ENCODE assay signal across 1 cellular context in genomic region chr10:73625884-73626753, GRCh38.
A peak's percentile ranks its signal among the peaks of the same experiment; 100 is the strongest.
TF ChIP-seq lines count a peak whose summit lies in the region.

No MANE protein-coding gene starts in this region.

TF ChIP-seq in HepG2, 621 proteins besides CTCF, POLR2A, EP300 and RAD21 (continued from another document and continues in another):
- TF ChIP-seq ZNF407 (CRISPR knock-in tag; IDR thresholded peaks at IDR 0.05; ENCODE audit: not compliant biosample characterization) (no peak), SNAPC5 (CRISPR knock-in tag; IDR thresholded peaks at IDR 0.05; ENCODE audit: borderline replicate concordance) (peak; percentile 39; the same call in 1 of the 2 replicates), DRAP1 (CRISPR knock-in tag; IDR thresholded peaks at IDR 0.05) (peak; percentile 86), REST (IDR thresholded peaks at IDR 0.05; ENCODE audit: borderline replicate concordance in 1 of 2, low read depth in 1 of 2, low read length in 2 of 2) (peak in 1 of 2 experiments; percentile 53; a peak in 1 of 4 replicates), ZNF235 (CRISPR knock-in tag; IDR thresholded peaks at IDR 0.05; ENCODE audit: borderline replicate concordance) (no peak), ZNF383 (CRISPR knock-in tag; IDR thresholded peaks at IDR 0.05; ENCODE audit: borderline replicate concordance) (no peak), ZNF746 (CRISPR knock-in tag; IDR thresholded peaks at IDR 0.05) (0 out of 2 replicates have a peak, but pooled peaks have one; percentile 49), DBP (CRISPR knock-in tag; IDR thresholded peaks at IDR 0.05; ENCODE audit: not compliant biosample characterization) (no peak), TRAFD1 (CRISPR knock-in tag; IDR thresholded peaks at IDR 0.05; ENCODE audit: borderline replicate concordance) (no peak), ZBTB4 (CRISPR knock-in tag; IDR thresholded peaks at IDR 0.05; ENCODE audit: borderline replicate concordance) (no peak), ZNF468 (CRISPR knock-in tag; IDR thresholded peaks at IDR 0.05) (no peak), STAT5B (CRISPR knock-in tag; IDR thresholded peaks at IDR 0.05) (no peak), RBM22 (optimal IDR thresholded peaks at IDR 0.05; ENCODE audit: low read length) (peak; percentile 100), FOXP1 (IDR thresholded peaks at IDR 0.05) (no peak), FOXP1 (CRISPR knock-in tag; IDR thresholded peaks at IDR 0.05) (no peak), PHF20 (CRISPR knock-in tag; IDR thresholded peaks at IDR 0.05) (peak; percentile 78), ZNF720 (CRISPR knock-in tag; IDR thresholded peaks at IDR 0.05) (no peak), MTERF4 (CRISPR knock-in tag; IDR thresholded peaks at IDR 0.05) (peak; percentile 73; the same call in 1 of the 2 replicates), GATAD2A (CRISPR knock-in tag; IDR thresholded peaks at IDR 0.05) (peak; percentile 90), ZFY (CRISPR knock-in tag; IDR thresholded peaks at IDR 0.05) (peak; percentile 76), TBL1XR1 (IDR thresholded peaks at IDR 0.05; ENCODE audit: borderline replicate concordance, low read length, partially characterized antibody) (no peak), U2AF1 (optimal IDR thresholded peaks at IDR 0.05; ENCODE audit: low read depth, low read length) (no peak), FOSL2 (CRISPR knock-in tag; IDR thresholded peaks at IDR 0.05) (peak; percentile 89), BHLHE40 (IDR thresholded peaks at IDR 0.05; ENCODE audit: low read length) (no peak), FOXA3 (CRISPR knock-in tag; IDR thresholded peaks at IDR 0.05) (peak; percentile 58), ZNF432 (CRISPR knock-in tag; IDR thresholded peaks at IDR 0.05; ENCODE audit: borderline replicate concordance) (no peak), HES4 (CRISPR knock-in tag; IDR thresholded peaks at IDR 0.05; ENCODE audit: borderline replicate concordance) (no peak), HOXA7 (CRISPR knock-in tag; IDR thresholded peaks at IDR 0.05) (no peak), ZNF275 (CRISPR knock-in tag; IDR thresholded peaks at IDR 0.05; ENCODE audit: borderline replicate concordance) (no peak), ZNF800 (CRISPR knock-in tag; IDR thresholded peaks at IDR 0.05) (no peak), ZMYM3 (CRISPR knock-in tag; IDR thresholded peaks at IDR 0.05) (no peak), ZNF816 (CRISPR knock-in tag; IDR thresholded peaks at IDR 0.05; ENCODE audit: borderline replicate concordance) (0 out of 2 replicates have a peak, but pooled peaks have one; percentile 54)
